ENCODE assay signal across 8 cellular contexts in the genomic region with DNA sequence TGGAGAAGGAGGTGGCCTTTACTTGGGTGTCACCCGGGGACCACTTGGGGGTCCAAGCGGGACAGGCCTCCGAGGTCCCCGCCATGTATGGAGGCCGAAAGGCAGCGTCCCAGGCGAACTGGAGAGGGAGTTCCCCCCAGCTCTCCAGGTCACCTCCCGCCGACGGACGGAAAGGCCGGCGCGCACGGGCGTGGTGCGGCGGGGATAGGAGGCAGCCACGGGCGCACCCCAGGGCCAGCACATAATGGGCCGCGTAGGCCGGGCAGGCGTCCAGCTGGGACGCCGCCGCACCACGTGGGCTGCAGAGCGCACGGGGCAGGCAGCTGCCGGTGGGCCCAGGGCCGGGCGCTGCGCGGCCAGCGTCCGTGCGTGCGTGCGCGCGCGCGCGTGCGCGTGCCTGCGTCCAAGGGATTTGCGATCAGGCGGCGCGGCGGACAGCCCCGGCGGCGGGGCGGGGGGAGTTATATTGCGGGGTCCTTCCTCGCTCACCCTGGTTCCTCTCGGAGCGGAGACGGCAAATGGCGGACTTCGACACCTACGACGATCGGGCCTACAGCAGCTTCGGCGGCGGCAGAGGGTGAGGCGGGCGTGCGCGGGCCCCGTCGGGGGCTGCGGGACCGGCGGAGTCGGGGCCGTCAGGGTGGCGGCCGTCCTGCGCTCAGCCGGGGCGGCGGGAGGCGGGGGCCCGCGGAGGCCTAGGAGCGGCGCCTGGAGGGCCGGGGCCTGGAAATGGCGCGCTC. TPM values are rescaled to one million over a fixed set of nuclear protein-coding genes. Genes with fewer than 3 reads are reported as not detected.
DNase-seq lines count a peak whose midpoint lies in the region; ATAC-seq lines count a peak whose summit lies in the region.

A gene (plus strand): TSS at position 491 of the 740 bp plus-strand sequence. CDS start 28 bp downstream, at position 519.

- DNase-seq in C1 segment of cervical spinal cord (lab: John Stamatoyannopoulos, UW) (peak; percentile 28 to 96 (median 90)), NCI-H748 (lab: John Stamatoyannopoulos, UW; ENCODE audit: unreplicated experiment) (peak; percentile 96), dedifferentiated amniotic fluid mesenchymal stem cell (ENCODE audit: extremely low spot score) (peak; percentile 88), left lobe of liver (ENCODE audit: low spot score) (peak; percentile 98)
- peak; percentile 94 for DNase-seq in activated CD4-positive, alpha-beta T cell treated with anti-CD3 and anti-CD28 coated beads, Interleukin-2, amount 50 U/mL, for 1 hour
- peak; percentile 96 to 97 for DNase-seq in stimulated activated CD4-positive, alpha-beta T cell treated with anti-CD3 and anti-CD28 coated beads, Interleukin-2, amount 100 ng/mL, for 24 hours

- ATAC-seq in GM19372 (IDR thresholded peaks at IDR 0.05; ENCODE audit: low read depth, unreplicated experiment) (peak; percentile 80), HG03521 (IDR thresholded peaks at IDR 0.05; ENCODE audit: unreplicated experiment) (peak; percentile 75), left lobe of liver (peak; percentile 90)

RNA-seq across cellular contexts. Expression of the gene that starts here (rescaled TPM):
- total RNA-seq in left lobe of liver, result 125 TPM

Comparison
In these comparisons a context has a peak if more than half of its experiments do, and no peak if none do; other contexts are left out.
1. Peak in every context shown above with its lines: DNase-seq and ATAC-seq.